31 cellular contexts compared by ENCODE assay signal in genomic region chr5:37166197-37166596, GRCh38.
"Had no signal": no experiment of that assay in that cellular context is flagged by ENCODE, and none has a peak within 500 bp of the region (broad histone marks: within the 10 kb centered on the region; RNA-seq: fewer than 3 reads in every experiment).

No MANE protein-coding gene starts in this region.

- FAIRE-seq: astrocyte, bronchial epithelial cell, endometrium, endothelial cell of umbilical vein had no signal

- ATAC-seq: activated CD4-positive, CD25-positive, alpha-beta regulatory T cell treated with anti-CD3 and anti-CD28 coated beads, Interleukin-2, amount 50 U/mL, for 24 hours; activated CD8-positive, alpha-beta T cell treated with anti-CD3 and anti-CD28 coated beads for 36 hours; activated T-cell treated with anti-CD3 and anti-CD28 coated beads, Interleukin-2, amount 50 U/mL, for 4 hours; activated T-helper 17 cell treated with anti-CD3 and anti-CD28 coated beads, Interleukin-2, amount 50 U/mL, for 72 hours; gastroesophageal sphincter; T-helper 17 cell had no signal

- H3K4me1 ChIP-seq: esophagus squamous epithelium, gastroesophageal sphincter had no signal

- H3K27ac ChIP-seq: brain microvascular endothelial cell, coronary artery, dorsolateral prefrontal cortex, epithelial cell of prostate, esophagus squamous epithelium, gastroesophageal sphincter, WERI-Rb-1 had no signal

- H3K4me3 ChIP-seq: coronary artery, dorsolateral prefrontal cortex, esophagus squamous epithelium, gastroesophageal sphincter had no signal

- H3K27me3 ChIP-seq: brain microvascular endothelial cell, dorsolateral prefrontal cortex, esophagus squamous epithelium, gastroesophageal sphincter had no signal

- DNase-seq: activated B cell treated with CpG ODN at 0.5 μM for 24 hours; activated CD4-positive, alpha-beta T cell treated with anti-CD3 and anti-CD28 coated beads for 48 hours; activated CD4-positive, alpha-beta T cell treated with anti-CD3 and anti-CD28 coated beads, Interleukin-2, amount 50 U/mL, for 1 hour; activated CD4-positive, alpha-beta T cell treated with anti-CD3 and anti-CD28 coated beads, Interleukin-2, amount 50 U/mL, for 48 hours; activated CD8-positive, alpha-beta memory T cell treated with anti-CD3 and anti-CD28 coated beads for 24 hours; activated CD8-positive, alpha-beta T cell treated with anti-CD3 and anti-CD28 coated beads for 36 hours; activated effector memory CD4-positive, alpha-beta T cell treated with Interleukin-2 at 50 U/mL for 16 hours; activated gamma-delta T cell treated with Interleukin-2 at 50 U/mL for 16 hours; activated naive CD4-positive, alpha-beta T cell treated with anti-CD3 and anti-CD28 coated beads, Interleukin-2, amount 50 U/mL, for 16 hours; activated naive CD4-positive, alpha-beta T cell treated with Interleukin-2 at 50 U/mL for 16 hours; activated T-cell treated with anti-CD3 and anti-CD28 coated beads, Interleukin-2, amount 50 U/mL, for 4 hours; amniotic stem cell; anterior cingulate cortex; brain microvascular endothelial cell; dorsolateral prefrontal cortex; effector memory CD4-positive, alpha-beta T cell; esophagus squamous epithelium; foreskin melanocyte; T-helper 1 cell; T-helper 17 cell; T1000; WERI-Rb-1 had no signal

- H3K9me3 ChIP-seq: esophagus squamous epithelium, gastroesophageal sphincter had no signal
